ENCODE assay signal across 8 cellular contexts in the genomic region with DNA sequence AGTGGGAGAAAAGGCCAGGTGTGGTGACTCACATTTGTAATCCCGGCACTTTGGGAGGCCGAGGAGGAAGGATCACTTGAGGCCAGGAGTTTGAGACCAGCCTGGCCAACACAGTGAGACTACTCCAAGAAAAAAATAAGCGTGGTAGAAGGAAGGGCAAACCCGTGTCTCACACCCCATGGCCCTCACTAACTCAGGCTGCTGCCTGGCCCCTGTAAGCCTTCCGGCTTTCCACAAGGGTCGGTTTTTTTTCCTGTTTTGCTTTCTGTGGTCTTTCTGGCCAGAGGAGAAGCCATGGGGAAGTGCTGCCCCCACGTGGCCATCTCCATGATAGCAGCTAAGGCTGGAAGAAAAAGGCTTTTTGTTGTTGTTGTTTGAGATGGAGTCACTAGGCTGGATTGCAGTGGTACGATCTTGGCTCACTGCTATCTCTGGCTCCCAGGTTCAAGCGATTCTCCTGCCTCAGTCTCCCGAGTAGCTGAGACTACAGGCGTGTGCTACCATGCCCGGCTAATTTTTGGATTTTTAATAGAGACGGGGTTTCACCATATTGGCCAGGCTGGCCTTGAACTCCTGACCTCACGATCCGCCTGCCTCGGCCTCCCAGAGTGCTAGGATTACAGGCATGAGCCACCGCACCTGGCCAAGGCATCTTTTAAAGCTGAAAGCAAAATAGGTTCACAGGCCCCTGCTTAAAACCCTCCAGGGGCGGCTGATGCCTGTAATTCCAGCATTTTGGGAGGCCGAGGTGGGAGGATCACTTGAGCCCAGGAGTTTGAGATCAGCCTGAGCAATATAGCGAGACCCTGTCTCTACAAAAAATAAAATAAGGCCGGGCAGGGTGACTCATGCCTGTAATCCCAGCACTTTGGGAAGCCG. TPM values are rescaled to one million over a fixed set of nuclear protein-coding genes. Genes with fewer than 3 reads are reported as not detected.
DNase-seq lines count a peak whose midpoint lies in the region; ATAC-seq and TF ChIP-seq lines count a peak whose summit lies in the region.

No MANE protein-coding gene starts in this region.

- H3K9me3 Mint-ChIP-seq in HFFc6 = no peaks in the 10 kb centered on the region

- peak; percentile 95 for TF ChIP-seq CTCF in HFFc6 (IDR thresholded peaks at IDR 0.05)

- H3K4me2 ChIP-seq in BLaER1 treated with 17β-estradiol and CSF1 and Interleukin-3, amounts not matched to agents 10 nM and 100 nM = peak overlapping the region; percentile 36 to 97 (median 94); a peak in 20 of 22 replicates

- no peak overlapping the region for H3K4me3 ChIP-seq in BLaER1 treated with 17β-estradiol and CSF1 and Interleukin-3, amounts not matched to agents 10 nM and 100 nM

- no peak overlapping the region for H3K27ac Mint-ChIP-seq in HFFc6

- peaks cover 0 to 7% (median 0%) of the 10 kb centered on the region in 11 experiments; a peak in 4 of 22 replicates for H4K20me1 ChIP-seq in BLaER1 treated with 17β-estradiol and CSF1 and Interleukin-3, amounts not matched to agents 10 nM and 100 nM

- no peak for ATAC-seq in GM18909 (IDR thresholded peaks at IDR 0.05; ENCODE audit: poor library complexity, unreplicated experiment)

- H3K9ac ChIP-seq in BLaER1 treated with 17β-estradiol and CSF1 and Interleukin-3, amounts not matched to agents 10 nM and 100 nM = peak overlapping the region in 10 of 11 experiments; percentile 25 to 83 (median 72); a peak in 18 of 22 replicates

- H3K27me3 ChIP-seq in BLaER1 treated with 17β-estradiol and CSF1 and Interleukin-3, amounts not matched to agents 10 nM and 100 nM = peaks cover 0 to 67% (median 0%) of the 10 kb centered on the region in 11 experiments; a peak in 4 of 22 replicates

- DNase-seq in HFFc6 (peak; percentile 61), NOMO-1 treated with dmso at 0.1 percent for 144 hours (lab: John Stamatoyannopoulos, UW; ENCODE audit: unreplicated experiment) (peak; percentile 81), epithelial cell of prostate (ENCODE audit: low read depth, low spot score) (peak; percentile 12), mucosa of gallbladder (ENCODE audit: low spot score) (peak; percentile 82)
- DNase-seq in activated CD8-positive, alpha-beta memory T cell treated with anti-CD3 and anti-CD28 coated beads, Interleukin-2, amount 50 U/mL, for 24 hours (ENCODE audit: extremely low read depth) = peak; percentile 64
- DNase-seq in stimulated activated CD8-positive, alpha-beta memory T cell treated with anti-CD3 and anti-CD28 coated beads, Interleukin-7, amount 100 ng/mL, for 1 hour (ENCODE audit: low read depth in 2 of 2) = peak; percentile 73 to 87

- peaks cover 18% of the 10 kb centered on the region for H3K27me3 Mint-ChIP-seq in HFFc6 (ENCODE audit: insufficient read depth)

- no peaks in the 10 kb centered on the region for H3K4me1 Mint-ChIP-seq in HFFc6 (ENCODE audit: low read depth)

- H3K4me3 Mint-ChIP-seq in HFFc6 = no peak overlapping the region

- no peaks in the 10 kb centered on the region for H3K36me3 ChIP-seq in BLaER1 treated with 17β-estradiol and CSF1 and Interleukin-3, amounts not matched to agents 10 nM and 100 nM

- H3K36me3 Mint-ChIP-seq in HFFc6 (ENCODE audit: low read depth) = no peaks in the 10 kb centered on the region

- H3K4me1 ChIP-seq in BLaER1 treated with 17β-estradiol and CSF1 and Interleukin-3, amounts not matched to agents 10 nM and 100 nM = peaks cover 63 to 98% (median 96%) of the 10 kb centered on the region in 10 experiments

- H3K27ac ChIP-seq in BLaER1 treated with 17β-estradiol and CSF1 and Interleukin-3, amounts not matched to agents 10 nM and 100 nM = peak overlapping the region in 9 of 11 experiments; percentile 43 to 99 (median 95); a peak in 18 of 22 replicates
- no peak overlapping the region for H3K27ac ChIP-seq in epithelial cell of prostate

- H3K9me3 ChIP-seq in BLaER1 treated with 17β-estradiol and CSF1 and Interleukin-3, amounts not matched to agents 10 nM and 100 nM (replicated peaks in 1 of 11) = no peaks in the 10 kb centered on the region

RNA-seq across cellular contexts. Expression of gene ARHGEF18, which starts 7.5 kb away (rescaled TPM):
- 10 to 100 TPM; 32.1 to 39.8 (median 35.7) TPM for total RNA-seq in HFFc6 (2021; fragmentation: NEBNext Ultra II Directional; extraction: Animal tissue kit (Norgen Biotek cat#: 25700))
- total RNA-seq in mucosa of gallbladder = 91.3 TPM

RNA-seq across cellular contexts. Expression of gene INSR, which starts 47.0 kb away (rescaled TPM):
- 1 to 10 TPM; 2.1 to 6.3 (median 2.5) TPM for total RNA-seq in HFFc6 (2021; fragmentation: NEBNext Ultra II Directional; extraction: Animal tissue kit (Norgen Biotek cat#: 25700))
- 90.7 TPM for total RNA-seq in mucosa of gallbladder

Comparison
In these comparisons a context has a peak if more than half of its experiments do, and no peak if none do; other contexts are left out.
1. DNase-seq: peak in every context shown above with its lines; median percentile 82 in mucosa of gallbladder; 81 in NOMO-1 treated with dmso at 0.1 percent for 144 hours; 80 in stimulated activated CD8-positive, alpha-beta memory T cell treated with anti-CD3 and anti-CD28 coated beads, Interleukin-7, amount 100 ng/mL, for 1 hour; 64 in activated CD8-positive, alpha-beta memory T cell treated with anti-CD3 and anti-CD28 coated beads, Interleukin-2, amount 50 U/mL, for 24 hours; 61 in HFFc6; 12 in epithelial cell of prostate.
2. RNA of gene INSR, which starts 47.0 kb away (total RNA-seq): 90.7 TPM in mucosa of gallbladder (single experiment); 2.1 to 6.3 TPM in HFFc6; every median in the first group is over 10 times any median in the second.